8 cellular contexts compared by ENCODE assay signal in genomic region chr1:31372961-31373896, GRCh38. TPM values are rescaled to one million over a fixed set of nuclear protein-coding genes. Genes with fewer than 3 reads are reported as not detected.
A peak's percentile ranks its signal among the peaks of the same experiment; 100 is the strongest.
DNase-seq lines count a peak whose midpoint lies in the region; ATAC-seq and TF ChIP-seq lines count a peak whose summit lies in the region.

FABP3 (minus strand) TSS chr1:31373076; CDS start chr1:31373014, 62 bp downstream.

- DNase-seq in DND-41 (peak; percentile 33), MV-4-11 (lab: John Stamatoyannopoulos, UW) (peak; percentile 8), fibroblast of pulmonary artery (ENCODE audit: low read depth) (peak; percentile 51), thoracic aorta (ENCODE audit: low spot score) (peak; percentile 52), SKM-1 (lab: John Stamatoyannopoulos, UW; ENCODE audit: unreplicated experiment) (no peak)
- DNase-seq in activated T-cell treated with anti-CD3 and anti-CD28 coated beads, Interleukin-2, amount 50 U/mL, for 1 hour = peak; percentile 29

- peak; percentile 68 for ATAC-seq in DND-41 (ENCODE audit: insufficient read depth, low read depth)
- ATAC-seq in thoracic aorta (ENCODE audit: insufficient number of reproducible peaks, low FRiP score, low read depth) = peak; percentile 60
- no peak for ATAC-seq in HG02798 (IDR thresholded peaks at IDR 0.05; ENCODE audit: poor library complexity, unreplicated experiment)

- H2AFZ ChIP-seq in DND-41 (ENCODE audit: low read depth, low read length) = peak within 1 kb of the TSS; percentile 80

- H3K27me3 ChIP-seq in DND-41 (ENCODE audit: insufficient read depth, low read length, poor library complexity) (no peaks in the 10 kb centered on the region), mucosa of stomach (ENCODE audit: control insufficient read depth, insufficient read depth, low read length) (no peaks in the 10 kb centered on the region), thoracic aorta (replicated peaks; ENCODE audit: insufficient read depth) (no peaks in the 10 kb centered on the region)

- peak within 1 kb of the TSS; percentile 80 for H3K4me2 ChIP-seq in DND-41 (ENCODE audit: insufficient read depth, low read length)

- TF ChIP-seq CTCF in DND-41 (IDR thresholded peaks at IDR 0.05; ENCODE audit: borderline replicate concordance, extremely low read depth, low read length, poor library complexity, severe bottlenecking) (no peak), fibroblast of pulmonary artery (IDR thresholded peaks at IDR 0.05; ENCODE audit: low read length, missing control alignments) (no peak), thoracic aorta (IDR thresholded peaks at IDR 0.05) (no peak)

- H3K36me3 ChIP-seq in DND-41 (ENCODE audit: insufficient read depth, low read length) (no peaks in the 10 kb centered on the region), mucosa of stomach (ENCODE audit: control insufficient read depth, insufficient read depth, low read length) (no peaks in the 10 kb centered on the region), thoracic aorta (no peaks in the 10 kb centered on the region)

- no peaks in the 10 kb centered on the region for H4K20me1 ChIP-seq in DND-41 (ENCODE audit: insufficient read depth, low read length)

- H3K4me1 ChIP-seq in DND-41 (ENCODE audit: insufficient read depth, low read length) (peaks cover 18% of the 10 kb centered on the region), mucosa of stomach (ENCODE audit: control insufficient read depth, insufficient read depth, low read length) (peaks cover 9% of the 10 kb centered on the region), thoracic aorta (ENCODE audit: control insufficient read depth in 1 of 2, low read depth in 2 of 2) (peaks cover 27 to 78% of the 10 kb centered on the region in 2 donors)

- no peaks in the 10 kb centered on the region for H3K9me3 ChIP-seq in DND-41 (ENCODE audit: insufficient read depth, low read length, severe bottlenecking)
- H3K9me3 ChIP-seq in mucosa of stomach (ENCODE audit: control insufficient read depth, low read length) = no peaks in the 10 kb centered on the region
- no peaks in the 10 kb centered on the region for H3K9me3 ChIP-seq in thoracic aorta

- H3K27ac ChIP-seq in DND-41 (ENCODE audit: low read length) = peak within 1 kb of the TSS; percentile 65
- peak within 1 kb of the TSS; percentile 88 to 94 for H3K27ac ChIP-seq in thoracic aorta

- peak within 1 kb of the TSS; percentile 49 for H3K9ac ChIP-seq in DND-41 (ENCODE audit: low read depth, low read length)
- H3K9ac ChIP-seq in mucosa of stomach (ENCODE audit: low read length) = peak within 1 kb of the TSS; percentile 52

- H3K79me2 ChIP-seq in DND-41 (ENCODE audit: insufficient read depth, low read length) = no peaks in the 10 kb centered on the region

- H3K4me3 ChIP-seq in DND-41 (ENCODE audit: low read depth in 1 of 2, low read length in 2 of 2) (peak within 1 kb of the TSS in 1 of 2 experiments; percentile 55; a peak in 2 of 4 replicates), fibroblast of pulmonary artery (replicated peaks; ENCODE audit: low read depth, low read length) (peak within 1 kb of the TSS; percentile 35), mucosa of stomach (ENCODE audit: low read length) (peak within 1 kb of the TSS; percentile 31), thoracic aorta (peak within 1 kb of the TSS; percentile 81)

RNA-seq across cellular contexts. Expression of gene FABP3, which starts in this region (rescaled TPM):
- 10 to 100 TPM; 19.2 to 28.6 TPM for total RNA-seq in thoracic aorta
